In genomic region chr11:134644489-134645456, GRCh38 we compare ENCODE assay signal across 19 cellular contexts.
A peak's percentile ranks its signal among the peaks of the same experiment; 100 is the strongest.
DNase-seq lines count a peak whose midpoint lies in the region; ATAC-seq, FAIRE-seq and TF ChIP-seq lines count a peak whose summit lies in the region.
"Had no signal": no experiment of that assay in that cellular context is flagged by ENCODE, and none has a peak within 500 bp of the region (broad histone marks: within the 10 kb centered on the region; RNA-seq: fewer than 3 reads in every experiment).

No MANE protein-coding gene starts in this region.

- intact Hi-C loops in kidney (cut with DNase I) (no loop called here), stomach (cut with DNase I; ENCODE audit: low total_unique reads) (no loop called here), gastrocnemius medialis (cut with DNase I; ENCODE audit: low total_unique reads) (no loop called here)

- FAIRE-seq in kidney (lab: Jason Lieb, UNC): no peak
- FAIRE-seq: D721Med, endometrium had no signal

- H3K4me1 ChIP-seq in kidney (ENCODE audit: control insufficient read depth in 1 of 2, insufficient read depth in 1 of 2, low read depth in 1 of 2, low read length in 2 of 2) (no peaks in the 10 kb centered on the region), stomach (peaks cover 0 to 9% (median 0%) of the 10 kb centered on the region in 4 donors), gastrocnemius medialis (no peaks in the 10 kb centered on the region)

- peak; percentile 33 for DNase-seq in activated CD8-positive, alpha-beta memory T cell treated with anti-CD3 and anti-CD28 coated beads, Interleukin-2, amount 50 U/mL, for 48 hours
- no peak for DNase-seq in activated CD8-positive, alpha-beta memory T cell treated with anti-CD3 and anti-CD28 coated beads, Interleukin-2, amount 50 U/mL, for 4 hours
- DNase-seq in NCI-H524 treated with DMSO at 0.1 percent for 48 hours (lab: John Stamatoyannopoulos, UW) (peak; percentile 62), kidney (peak; percentile 49), stomach (peak; percentile 23), gastrocnemius medialis (no peak)
- DNase-seq in activated effector memory CD4-positive, alpha-beta T cell treated with anti-CD3 and anti-CD28 coated beads, Interleukin-2, amount 50 U/mL, for 16 hours: no peak
- no peak for DNase-seq in stimulated activated CD4-positive, alpha-beta T cell treated with anti-CD3 and anti-CD28 coated beads, Interleukin-1b, Interleukin-23, amount 100 ng/mL, for 48 hours
- DNase-seq: activated CD4-positive, alpha-beta T cell treated with anti-CD3 and anti-CD28 coated beads, Interleukin-2, amount 50 U/mL, for 48 hours; activated naive CD4-positive, alpha-beta T cell treated with anti-CD3 and anti-CD28 coated beads, Interleukin-2, amount 10 ng/mL, durations not matched to agents 7 days and 5 days; activated T-cell treated with anti-CD3 and anti-CD28 coated beads, Interleukin-2, amount 50 U/mL, for 1 hour; naive thymus-derived CD8-positive, alpha-beta T cell; stimulated activated CD4-positive, alpha-beta T cell treated with anti-CD3 and anti-CD28 coated beads, Interleukin-4, amount 100 ng/mL, for 1 hour had no signal

- ATAC-seq in gastrocnemius medialis: no peak
- ATAC-seq: HCT116; naive thymus-derived CD8-positive, alpha-beta T cell had no signal

- H3K4me3 ChIP-seq in kidney (ENCODE audit: low read length in 2 of 2) (no peak overlapping the region), stomach (no peak overlapping the region), gastrocnemius medialis (no peak overlapping the region)
- H3K4me3 ChIP-seq: skin epidermis had no signal

- peaks cover 0 to 56% (median 6%) of the 10 kb centered on the region in 3 donors for H3K27me3 ChIP-seq in stomach
- H3K27me3 ChIP-seq in gastrocnemius medialis: peaks cover 0 to 17% (median 0%) of the 10 kb centered on the region in 3 donors

- TF ChIP-seq POLR2A in stomach (IDR thresholded peaks at IDR 0.05) (no peak), gastrocnemius medialis (IDR thresholded peaks at IDR 0.05) (no peak)

- H3K27ac ChIP-seq in kidney (ENCODE audit: low read depth in 2 of 2, low read length in 2 of 2): no peak overlapping the region
- no peak overlapping the region for H3K27ac ChIP-seq in stomach
- no peak overlapping the region for H3K27ac ChIP-seq in gastrocnemius medialis
- H3K27ac ChIP-seq: C4-2B, RWPE1, skin epidermis had no signal

- in situ Hi-C loops in gastrocnemius medialis (cut with MboI; ENCODE audit: low sequenced_read_pairs in 4 of 4): no loop called here

- no peaks in the 10 kb centered on the region for H3K9me3 ChIP-seq in kidney (ENCODE audit: control insufficient read depth in 1 of 2, low read length in 2 of 2)
- no peaks in the 10 kb centered on the region for H3K9me3 ChIP-seq in stomach
- no peaks in the 10 kb centered on the region for H3K9me3 ChIP-seq in gastrocnemius medialis

- no peak overlapping the region for H3K9ac ChIP-seq in kidney (ENCODE audit: low read length in 2 of 2)

- H3K36me3 ChIP-seq in kidney (ENCODE audit: control insufficient read depth in 1 of 2, insufficient read depth in 2 of 2, low read length in 2 of 2) (no peaks in the 10 kb centered on the region), stomach (no peaks in the 10 kb centered on the region), gastrocnemius medialis (no peaks in the 10 kb centered on the region)

- TF ChIP-seq CTCF in kidney (IDR thresholded peaks at IDR 0.05; ENCODE audit: borderline replicate concordance, extremely low read depth, insufficient read depth) (no peak), stomach (IDR thresholded peaks at IDR 0.05) (no peak), gastrocnemius medialis (IDR thresholded peaks at IDR 0.05 in 4 of 5, conservative IDR thresholded peaks at IDR 0.05 in 1 of 5) (no peak)

- no peak for TF ChIP-seq EP300 in stomach (IDR thresholded peaks at IDR 0.05)

- 47 to 58% (median 51%) methylated on average over 20 of the region's 20 CpGs for WGBS in stomach, 5 donors

Comparison
In these comparisons a context has a peak if more than half of its experiments do, and no peak if none do; other contexts are left out.
1. DNase-seq: peak in activated CD8-positive, alpha-beta memory T cell treated with anti-CD3 and anti-CD28 coated beads, Interleukin-2, amount 50 U/mL, for 48 hours (single experiment), NCI-H524 treated with DMSO at 0.1 percent for 48 hours (single experiment), kidney (single experiment) and stomach (single experiment); none in activated CD8-positive, alpha-beta memory T cell treated with anti-CD3 and anti-CD28 coated beads, Interleukin-2, amount 50 U/mL, for 4 hours (single experiment), activated effector memory CD4-positive, alpha-beta T cell treated with anti-CD3 and anti-CD28 coated beads, Interleukin-2, amount 50 U/mL, for 16 hours (single experiment), gastrocnemius medialis (0 of 2) and stimulated activated CD4-positive, alpha-beta T cell treated with anti-CD3 and anti-CD28 coated beads, Interleukin-1b, Interleukin-23, amount 100 ng/mL, for 48 hours (single experiment).